ENCODE assay signal across 17 cellular contexts in the genomic region with DNA sequence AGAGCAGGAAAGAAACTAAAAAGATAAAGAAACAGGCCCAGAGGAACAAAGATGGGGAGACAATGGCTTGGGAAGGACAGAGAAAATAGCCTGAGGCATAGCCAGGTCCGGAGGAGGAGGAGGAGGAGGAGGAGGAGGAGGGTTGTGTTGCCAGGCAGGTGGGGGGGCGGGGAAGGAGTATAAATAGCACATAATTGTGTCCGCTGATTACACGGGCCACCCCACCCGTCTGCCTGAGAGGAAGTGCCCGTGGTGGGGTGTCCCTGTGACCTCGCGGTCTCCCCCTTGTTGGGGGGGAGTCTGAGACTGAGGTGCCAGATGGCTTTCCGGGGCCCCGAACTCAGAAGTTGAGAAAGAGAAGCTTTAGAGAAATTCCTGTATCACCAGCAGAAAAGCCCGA. TPM values are rescaled to one million over a fixed set of nuclear protein-coding genes. Genes with fewer than 3 reads are reported as not detected.
"Had no signal": no experiment of that assay in that cellular context is flagged by ENCODE, and none has a peak within 500 bp of the region (broad histone marks: within the 10 kb centered on the region; RNA-seq: fewer than 3 reads in every experiment).

No MANE protein-coding gene starts in this region.

- DNase-seq: activated effector memory CD4-positive, alpha-beta T cell treated with anti-CD3 and anti-CD28 coated beads, Interleukin-2, amount 50 U/mL, for 16 hours; activated T-cell treated with anti-CD3 and anti-CD28 coated beads, Interleukin-2, amount 50 U/mL, for 4 hours; effector CD8-positive, alpha-beta T cell; kidney; left ventricle myocardium inferior; mesenchymal stem cell; pancreas; thyroid gland; uterus had no signal

- H3K9me3 ChIP-seq: gastroesophageal sphincter, left ventricle myocardium inferior, pancreas, thyroid gland, uterus had no signal

- H3K4me3 Mint-ChIP-seq: activated T-cell treated with anti-CD3 and anti-CD28 coated beads, Interleukin-2, amount 50 U/mL, for 4 hours had no signal

- H3K9me3 Mint-ChIP-seq: activated T-cell treated with anti-CD3 and anti-CD28 coated beads, Interleukin-2, amount 50 U/mL, for 4 hours had no signal

- H3K27ac ChIP-seq: cardiac muscle cell, coronary artery, epithelial cell of prostate, gastroesophageal sphincter, hepatocyte, left ventricle myocardium inferior, pancreas, thyroid gland, uterus had no signal

- H3K36me3 ChIP-seq: cardiac muscle cell, gastroesophageal sphincter, left ventricle myocardium inferior, pancreas, thyroid gland, uterus had no signal

- H3K4me1 ChIP-seq: gastroesophageal sphincter, left ventricle myocardium inferior, pancreas, thyroid gland, uterus had no signal

- ATAC-seq: activated T-cell treated with anti-CD3 and anti-CD28 coated beads, Interleukin-2, amount 50 U/mL, for 4 hours; gastroesophageal sphincter; pancreas had no signal

- H3K4me3 ChIP-seq: cardiac muscle cell, coronary artery, gastroesophageal sphincter, hepatocyte, left ventricle myocardium inferior, pancreas, thyroid gland, uterus had no signal

RNA-seq across cellular contexts. Expression of a gene that starts 1.8 kb away (rescaled TPM):
- total RNA-seq: activated T-cell treated with anti-CD3 and anti-CD28 coated beads, Interleukin-2, amount 50 U/mL, for 4 hours; gastroesophageal sphincter; kidney; left ventricle myocardium inferior; pancreas; renal cortical epithelial cell; skeletal muscle tissue; T-helper 1 cell treated with Interleukin-12 subunit alpha and Interleukin-12 subunit beta and Interleukin-4 antibody, amounts not matched to agents 30 ng/mL and 1 ng/mL, for 36 hours; thyroid gland had no signal
